In the genomic region with DNA sequence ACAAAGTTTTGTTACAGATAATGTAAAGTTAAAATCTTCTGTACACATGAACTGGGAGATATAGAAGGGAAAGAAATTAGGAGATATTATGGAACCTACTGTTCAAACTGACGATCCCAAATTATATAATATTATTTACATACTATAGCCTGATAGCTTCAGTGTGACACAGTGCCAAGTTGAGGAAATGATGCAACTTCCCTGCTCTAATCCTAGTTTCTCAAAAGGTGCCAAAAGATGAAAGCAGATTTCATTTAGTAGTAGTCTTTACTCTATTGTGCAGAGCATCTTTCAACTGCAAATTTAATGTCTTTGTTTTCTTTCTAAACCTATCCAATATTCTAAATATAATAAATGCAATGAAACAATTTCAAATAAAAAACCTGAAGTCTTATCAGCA, we compare ENCODE assay signal across 1 cellular context.
TF ChIP-seq lines count a peak whose summit lies in the region.

No MANE protein-coding gene starts in this region.

TF ChIP-seq in endothelial cell of umbilical vein, 7 proteins besides CTCF, POLR2A, EP300 and RAD21:
- TF ChIP-seq JUN (IDR thresholded peaks at IDR 0.05; ENCODE audit: borderline replicate concordance, insufficient read depth, insufficient read length, low read depth) (peak; percentile 32), GATA2 (IDR thresholded peaks at IDR 0.05; ENCODE audit: insufficient read depth, insufficient read length, low read depth, low read length) (no peak)
TF ChIP-seq in endothelial cell of umbilical vein: peak in this region for 1.
